ENCODE assay signal across 8 cellular contexts in genomic region chr17:29778936-29779811, GRCh38.
DNase-seq lines count a peak whose midpoint lies in the region; ATAC-seq and TF ChIP-seq lines count a peak whose summit lies in the region.

No MANE protein-coding gene starts in this region.

- H3K18ac ChIP-seq in trophoblast cell (ENCODE audit: low read length) = no peak overlapping the region

- H3K9me3 ChIP-seq in Karpas-422 (ENCODE audit: low read length) (no peaks in the 10 kb centered on the region), gastroesophageal sphincter (no peaks in the 10 kb centered on the region), trophoblast cell (ENCODE audit: insufficient read depth, low read depth, low read length) (no peaks in the 10 kb centered on the region), transverse colon (no peaks in the 10 kb centered on the region)

- H2BK5ac ChIP-seq in trophoblast cell (ENCODE audit: low read depth, low read length, poor library complexity) = no peak overlapping the region

- no peak overlapping the region for H4K91ac ChIP-seq in trophoblast cell (ENCODE audit: low read depth, low read length)

- no peak overlapping the region for H3K23ac ChIP-seq in trophoblast cell (ENCODE audit: low read length)

- no peak for TF ChIP-seq EP300 in gastroesophageal sphincter (IDR thresholded peaks at IDR 0.05)
- no peak for TF ChIP-seq EP300 in transverse colon (IDR thresholded peaks at IDR 0.05; ENCODE audit: low read depth)

- H3K27me3 ChIP-seq in Karpas-422 (ENCODE audit: low read length) = no peaks in the 10 kb centered on the region
- H3K27me3 ChIP-seq in gastroesophageal sphincter = no peaks in the 10 kb centered on the region
- no peaks in the 10 kb centered on the region for H3K27me3 ChIP-seq in trophoblast cell (ENCODE audit: insufficient read depth, low read length)
- H3K27me3 ChIP-seq in transverse colon = no peaks in the 10 kb centered on the region

- H3K27ac ChIP-seq in Karpas-422 (ENCODE audit: low read length) (peak overlapping the region; percentile 57), gastroesophageal sphincter (peak overlapping the region in 1 of 4 donors; percentile 32), trophoblast cell (ENCODE audit: low read depth, low read length) (no peak overlapping the region), transverse colon (no peak overlapping the region)

- peak; percentile 91 for ATAC-seq in gastroesophageal sphincter
- no peak for ATAC-seq in GM18498 (IDR thresholded peaks at IDR 0.05; ENCODE audit: unreplicated experiment)

- H3K79me2 ChIP-seq in Karpas-422 (ENCODE audit: low read length) = peaks cover 7% of the 10 kb centered on the region; the same call in 1 of the 2 replicates
- H3K79me2 ChIP-seq in trophoblast cell (ENCODE audit: control insufficient read depth, insufficient read depth, low read length, poor library complexity) = peaks cover 1% of the 10 kb centered on the region

- no peaks in the 10 kb centered on the region for H3K9me2 ChIP-seq in Karpas-422 (replicated peaks; ENCODE audit: insufficient read depth, low read length)

- no peak overlapping the region for H3K14ac ChIP-seq in trophoblast cell (ENCODE audit: low read length)

- in situ Hi-C loops in transverse colon (cut with MboI; ENCODE audit: low pct_ligation_motif_present in 1 of 4, low pct_unique_long_range_greater_than_20kb in 1 of 4, low sequenced_read_pairs in 3 of 4) = loop anchor here in 3 of 4 donors (10.0 to 25.0 kb wide), 2 partner anchors 142 to 144 kb away; no protein-coding TSS in a partner anchor

- H2BK120ac ChIP-seq in trophoblast cell (ENCODE audit: insufficient read depth, low read length, poor library complexity) = no peak overlapping the region

- H4K12ac ChIP-seq in trophoblast cell (ENCODE audit: low read depth, low read length) = no peak overlapping the region

- intact Hi-C loops in transverse colon (cut with DNase I; ENCODE audit: low total_unique reads) = no loop called here

- H2BK12ac ChIP-seq in trophoblast cell (ENCODE audit: low read length) = no peak overlapping the region

- no peak overlapping the region for H2AK5ac ChIP-seq in trophoblast cell (ENCODE audit: low read length)

- peak overlapping the region; percentile 54 for H3K9ac ChIP-seq in Karpas-422 (ENCODE audit: low read length)
- no peak overlapping the region for H3K9ac ChIP-seq in trophoblast cell (ENCODE audit: low read length)

- TF ChIP-seq CTCF in GM12864 (IDR thresholded peaks at IDR 0.05; ENCODE audit: low read depth, low read length, missing control alignments) = peak; percentile 74
- TF ChIP-seq CTCF in gastroesophageal sphincter (IDR thresholded peaks at IDR 0.05) = peak; percentile 79 to 88 (median 86)
- peak; percentile 70 to 78 (median 76) for TF ChIP-seq CTCF in transverse colon (IDR thresholded peaks at IDR 0.05)

- TF ChIP-seq POLR2A in gastroesophageal sphincter (IDR thresholded peaks at IDR 0.05) (no peak), transverse colon (IDR thresholded peaks at IDR 0.05) (no peak)

- H3K4me3 ChIP-seq in GM12864 (ENCODE audit: low read depth, low read length) (no peak overlapping the region), Karpas-422 (ENCODE audit: low read length) (0 out of 2 replicates have a peak overlapping the region, but pooled peaks have one; percentile 33), gastroesophageal sphincter (no peak overlapping the region), trophoblast cell (ENCODE audit: low read depth, low read length) (no peak overlapping the region), transverse colon (no peak overlapping the region)

- no peak overlapping the region for H3K4ac ChIP-seq in trophoblast cell (ENCODE audit: low read depth, low read length)

- H3K4me2 ChIP-seq in Karpas-422 (ENCODE audit: low read depth, low read length, poor library complexity, severe bottlenecking) (peak overlapping the region; percentile 57), trophoblast cell (ENCODE audit: low read length) (no peak overlapping the region)

- H3K79me1 ChIP-seq in trophoblast cell (ENCODE audit: low read length) = no peaks in the 10 kb centered on the region

- H3K36me3 ChIP-seq in Karpas-422 (ENCODE audit: insufficient read depth, low read length) = no peaks in the 10 kb centered on the region
- H3K36me3 ChIP-seq in gastroesophageal sphincter = no peaks in the 10 kb centered on the region
- H3K36me3 ChIP-seq in trophoblast cell (ENCODE audit: control insufficient read depth in 1 of 2, insufficient read depth in 2 of 2, low read length in 2 of 2) = peaks cover 0 to 2% of the 10 kb centered on the region in 2 experiments
- H3K36me3 ChIP-seq in transverse colon = no peaks in the 10 kb centered on the region

- no peak overlapping the region for H4K8ac ChIP-seq in trophoblast cell (ENCODE audit: low read depth, low read length)

- DNase-seq in GM12864 (ENCODE audit: low read depth) (peak; percentile 31), Karpas-422 (peak; percentile 90), SK-N-DZ (ENCODE audit: low spot score) (peak; percentile 84), trophoblast cell (peak; percentile 82 to 89), transverse colon (peak; percentile 75)
- peak; percentile 92 for DNase-seq in activated effector memory CD4-positive, alpha-beta T cell treated with anti-CD3 and anti-CD28 coated beads, Interleukin-2, amount 50 U/mL, for 16 hours

- H2AFZ ChIP-seq in Karpas-422 (ENCODE audit: low read length) (peak overlapping the region; percentile 88), trophoblast cell (ENCODE audit: insufficient read depth, low read length, poor library complexity) (no peak overlapping the region)

- no peaks in the 10 kb centered on the region for H4K20me1 ChIP-seq in Karpas-422 (ENCODE audit: insufficient read depth, low read depth, low read length)

- WGBS in gastroesophageal sphincter (ENCODE audit: low coverage in 1 of 2), 2 donors = 20 to 31% methylated on average over 2 to 5 of the region's 8 CpGs
- WGBS in trophoblast cell (ENCODE audit: extremely low coverage, insufficient coverage, insufficient read length) = no CpG with 5 or more reads among the region's 8 CpGs
- WGBS in transverse colon (ENCODE audit: low coverage in 1 of 2), 2 donors = 38 to 49% methylated on average over 2 to 8 of the region's 8 CpGs

- H3K4me1 ChIP-seq in Karpas-422 (ENCODE audit: low read length) (peaks cover 12% of the 10 kb centered on the region), gastroesophageal sphincter (peaks cover 0 to 10% (median 0%) of the 10 kb centered on the region in 3 donors), trophoblast cell (ENCODE audit: control insufficient read depth in 1 of 2, insufficient read depth in 2 of 2, low read length in 2 of 2) (peaks cover 0 to 2% of the 10 kb centered on the region in 2 experiments), transverse colon (no peaks in the 10 kb centered on the region)

Comparison
In these comparisons a context has a peak if more than half of its experiments do, and no peak if none do; other contexts are left out.
1. DNase-seq: peak in every context shown above with its lines; median percentile 92 in activated effector memory CD4-positive, alpha-beta T cell treated with anti-CD3 and anti-CD28 coated beads, Interleukin-2, amount 50 U/mL, for 16 hours; 90 in Karpas-422; 86 in trophoblast cell; 84 in SK-N-DZ; 75 in transverse colon; 31 in GM12864.